In the genomic region with DNA sequence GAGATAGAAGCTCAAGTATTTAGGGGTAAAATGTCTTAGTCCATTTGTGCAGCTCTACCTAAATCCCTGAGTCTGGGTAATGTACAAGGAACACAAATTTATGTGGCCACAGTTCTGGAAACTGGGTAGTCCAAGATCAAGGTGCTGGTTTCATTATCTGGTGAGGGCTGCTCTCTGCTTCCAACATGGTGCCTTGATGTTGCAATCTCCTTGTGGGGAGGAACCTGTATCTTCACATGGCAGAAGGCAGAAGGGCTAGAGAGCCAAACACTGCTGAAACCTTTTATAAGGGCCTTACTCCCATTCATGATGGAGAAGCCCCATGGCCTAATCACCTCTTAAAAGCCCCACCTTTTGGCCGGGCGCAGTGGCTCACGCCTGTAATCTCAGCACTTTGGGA, we compare ENCODE assay signal across 1 cellular context.
A peak's percentile ranks its signal among the peaks of the same experiment; 100 is the strongest.
TF ChIP-seq lines count a peak whose summit lies in the region.

No MANE protein-coding gene starts in this region.

TF ChIP-seq in HepG2, 621 proteins besides CTCF, POLR2A, EP300 and RAD21:
- peak; percentile 23; the same call in 1 of the 2 replicates for TF ChIP-seq CEBPB (IDR thresholded peaks at IDR 0.05; ENCODE audit: borderline replicate concordance, low read depth, low read length)
- TF ChIP-seq RFX1 (IDR thresholded peaks at IDR 0.05) = no peak
- TF ChIP-seq CEBPG (CRISPR knock-in tag; IDR thresholded peaks at IDR 0.05) = 0 out of 2 replicates have a peak, but pooled peaks have one; percentile 9
